In genomic region chr3:157033001-157033400, GRCh38 we compare ENCODE assay signal across 6 cellular contexts.
"Had no signal": no experiment of that assay in that cellular context is flagged by ENCODE, and none has a peak within 500 bp of the region (broad histone marks: within the 10 kb centered on the region; RNA-seq: fewer than 3 reads in every experiment).

No MANE protein-coding gene starts in this region.

- H3K4me3 ChIP-seq: GM23248 had no signal

- DNase-seq: GM23248, GOT3, H9, HCEC 1CT, IMR-90, KBM-7 had no signal

- H3K4me3 Mint-ChIP-seq: H9 had no signal

- H3K27ac Mint-ChIP-seq: H9 had no signal

- H3K9me3 Mint-ChIP-seq: H9 had no signal
